In genomic region chr5:74452851-74453250, GRCh38 we compare ENCODE assay signal across 27 cellular contexts.
DNase-seq lines count a peak whose midpoint lies in the region; ATAC-seq, FAIRE-seq and TF ChIP-seq lines count a peak whose summit lies in the region.
"Had no signal": no experiment of that assay in that cellular context is flagged by ENCODE, and none has a peak within 500 bp of the region (broad histone marks: within the 10 kb centered on the region; RNA-seq: fewer than 3 reads in every experiment).

No MANE protein-coding gene starts in this region.

- H3K27me3 ChIP-seq in GM12878 (replicated peaks in 1 of 2; ENCODE audit: control insufficient read depth in 2 of 2, insufficient read depth in 2 of 2, low read length in 1 of 2) (no peaks in the 10 kb centered on the region), neuronal stem cell (ENCODE audit: control insufficient read depth in 3 of 3, insufficient read depth in 3 of 3, low read depth in 1 of 3, low read length in 3 of 3) (no peaks in the 10 kb centered on the region)
- H3K27me3 ChIP-seq: breast epithelium, spleen had no signal

- no peak overlapping the region for H4K8ac ChIP-seq in neuronal stem cell (ENCODE audit: low read depth, low read length)

- no peak overlapping the region for H3K23ac ChIP-seq in neuronal stem cell (ENCODE audit: low read depth, low read length, poor library complexity)

- no peaks in the 10 kb centered on the region for H3K36me3 ChIP-seq in HEK293 (ENCODE audit: control insufficient read depth in 2 of 2, insufficient read depth in 1 of 2, low read length in 2 of 2)
- no peaks in the 10 kb centered on the region for H3K36me3 ChIP-seq in GM12878 (ENCODE audit: control insufficient read depth in 2 of 2, insufficient read depth in 2 of 2, low read length in 1 of 2)
- no peaks in the 10 kb centered on the region for H3K36me3 ChIP-seq in neuronal stem cell (replicated peaks in 1 of 2; ENCODE audit: control insufficient read depth in 2 of 2, insufficient read depth in 2 of 2, low read length in 2 of 2)
- H3K36me3 ChIP-seq: breast epithelium, spleen had no signal

- no peaks in the 10 kb centered on the region for H4K20me1 ChIP-seq in GM12878 (ENCODE audit: control insufficient read depth, insufficient read depth)

- H3K14ac ChIP-seq in neuronal stem cell (ENCODE audit: low read length) = no peak overlapping the region

- DNase-seq in NOMO-1 (lab: John Stamatoyannopoulos, UW; ENCODE audit: unreplicated experiment in 2 of 2) (peak; percentile 15 to 75), GM12878 (ENCODE audit: low read depth, low spot score) (peak; percentile 19), neuronal stem cell (ENCODE audit: low spot score) (no peak), mesenteric fat pad (ENCODE audit: low spot score) (no peak), HUDEP-2 (lab: John Stamatoyannopoulos, UW; ENCODE audit: unreplicated experiment in 76 of 76) (no peak), DMS53 (lab: John Stamatoyannopoulos, UW) (no peak)
- no peak for DNase-seq in activated T-cell treated with anti-CD3 and anti-CD28 coated beads, Interleukin-2, amount 50 U/mL, for 48 hours
- DNase-seq: activated B cell treated with CpG ODN at 0.5 μM for 24 hours; activated CD4-positive, alpha-beta T cell treated with anti-CD3 and anti-CD28 coated beads, Interleukin-2, amount 50 U/mL, for 1 hour; activated CD8-positive, alpha-beta memory T cell treated with anti-CD3 and anti-CD28 coated beads, Interleukin-2, amount 10 ng/mL, durations not matched to agents 7 days and 5 days; activated naive CD4-positive, alpha-beta T cell treated with anti-CD3 and anti-CD28 coated beads, Interleukin-2, amount 10 ng/mL, durations not matched to agents 7 days and 5 days; midbrain; NCI-H2029 treated with DMSO at 0.1 percent for 48 hours; NCI-H2227 treated with DMSO at 0.1 percent for 48 hours; PC-9; posterior cingulate gyrus; right cardiac atrium; Right ventricle myocardium superior; spleen; stimulated activated CD4-positive, alpha-beta T cell treated with anti-CD3 and anti-CD28 coated beads, Interleukin-2, amount 100 ng/mL, for 48 hours; substantia nigra; SW 1271 had no signal

- no peak overlapping the region for H2AFZ ChIP-seq in GM12878 (ENCODE audit: control insufficient read depth, low read depth, low read length)
- H2AFZ ChIP-seq in neuronal stem cell (ENCODE audit: low read length) = peak overlapping the region; percentile 13
- H2AFZ ChIP-seq: PC-9 had no signal

- H3K79me2 ChIP-seq in GM12878 (ENCODE audit: control insufficient read depth, insufficient read depth, low read length) = no peaks in the 10 kb centered on the region

- H3K79me1 ChIP-seq in neuronal stem cell (ENCODE audit: low read depth, low read length) = no peaks in the 10 kb centered on the region

- H2BK12ac ChIP-seq in neuronal stem cell (ENCODE audit: low read length) = no peak overlapping the region

- SMC1A ChIA-PET in GM12878 (lab: Charles Lee; ENCODE audit: uncharacterized antibody, unreplicated experiment) = no interaction called here

- no peaks in the 10 kb centered on the region for H3K4me1 ChIP-seq in HEK293 (ENCODE audit: control insufficient read depth, insufficient read depth, low read length)
- no peaks in the 10 kb centered on the region for H3K4me1 ChIP-seq in GM12878 (ENCODE audit: control insufficient read depth, insufficient read depth, low read length)
- no peaks in the 10 kb centered on the region for H3K4me1 ChIP-seq in neuronal stem cell (ENCODE audit: control insufficient read depth in 2 of 2, insufficient read depth in 1 of 2, low read depth in 1 of 2, low read length in 2 of 2)
- H3K4me1 ChIP-seq: breast epithelium had no signal

- H3K4ac ChIP-seq in neuronal stem cell (ENCODE audit: low read length) = no peak overlapping the region

- TF ChIP-seq CTCF in HEK293 (tag by site-specific recombination; IDR thresholded peaks at IDR 0.05) (no peak), GM12878 (IDR thresholded peaks at IDR 0.05 in 2 of 3, conservative IDR thresholded peaks at IDR 0.05 in 1 of 3; ENCODE audit: control insufficient read depth in 2 of 3, extremely low read depth in 1 of 3, insufficient read depth in 1 of 3, low read depth in 3 of 3, low read length in 3 of 3) (no peak)

- no TSS peak for BruUV-seq in GM12878 (replicated peaks; lab: Mats Ljungman, UMichigan)

- POLR2A ChIA-PET in HEK293 (lab: Yijun Ruan, JAX) (no interaction called here), GM12878 (lab: Charles Lee) (no interaction called here)

- no peak overlapping the region for H2BK15ac ChIP-seq in neuronal stem cell (ENCODE audit: low read length)

- RAD21 ChIA-PET in GM12878 (lab: Charles Lee; ENCODE audit: unreplicated experiment) = no interaction called here

- H3K4me2 ChIP-seq in GM12878 (ENCODE audit: control insufficient read depth, insufficient read depth) (no peak overlapping the region), neuronal stem cell (ENCODE audit: insufficient read depth, low read length, poor library complexity, severe bottlenecking) (no peak overlapping the region)
- H3K4me2 ChIP-seq: PC-9 had no signal

- H3K9ac ChIP-seq in GM12878 (ENCODE audit: control insufficient read depth, insufficient read depth, low read length) (no peak overlapping the region), neuronal stem cell (ENCODE audit: low read depth, low read length, poor library complexity) (no peak overlapping the region)

- no peak overlapping the region for H3K27ac ChIP-seq in HEK293 (ENCODE audit: extremely low read depth, low read depth, low read length)
- H3K27ac ChIP-seq in GM12878 (ENCODE audit: control insufficient read depth, insufficient read depth) = no peak overlapping the region
- H3K27ac ChIP-seq in neuronal stem cell (replicated peaks; ENCODE audit: low read length) = no peak overlapping the region
- H3K27ac ChIP-seq: breast epithelium, HL-60, PC-9, spleen had no signal

- no peak overlapping the region for H2BK5ac ChIP-seq in neuronal stem cell (ENCODE audit: low read length)

- CTCF ChIA-PET in HEK293 (lab: Yijun Ruan, JAX) (no interaction called here), GM12878 (lab: Yijun Ruan, JAX) (no interaction called here)

- intact Hi-C loops in GM12878 (cut with micrococcal nuclease; ENCODE audit: unreplicated experiment) = no loop called here

- no peak for TF ChIP-seq RAD21 in GM12878 (IDR thresholded peaks at IDR 0.05; ENCODE audit: insufficient read depth, low read depth, low read length)

- FAIRE-seq in GM12878 (lab: Jason Lieb, UNC) = no peak
- FAIRE-seq: G401.6 had no signal

- H3K9me3 ChIP-seq in HEK293 (ENCODE audit: control insufficient read depth, insufficient read depth, low read depth, low read length) (no peaks in the 10 kb centered on the region), GM12878 (replicated peaks; ENCODE audit: control insufficient read depth, insufficient read depth, low read length) (peaks cover 3% of the 10 kb centered on the region; the same call in 2 of the 3 replicates), neuronal stem cell (replicated peaks in 1 of 2; ENCODE audit: control insufficient read depth in 2 of 2, insufficient read depth in 1 of 2, low read depth in 1 of 2, low read length in 2 of 2) (peaks cover 0 to 3% of the 10 kb centered on the region in 2 donors)
- H3K9me3 ChIP-seq: breast epithelium, spleen had no signal

- no peak for TF ChIP-seq POLR2A in GM12878 (IDR thresholded peaks at IDR 0.05; ENCODE audit: low read depth, low read length)

- no peak overlapping the region for H4K91ac ChIP-seq in neuronal stem cell (ENCODE audit: low read depth, low read length, poor library complexity)

- H2BK120ac ChIP-seq in neuronal stem cell (ENCODE audit: low read depth, low read length) = no peak overlapping the region

- 34% methylated on average over 5 of the region's 5 CpGs for WGBS in GM12878 (ENCODE audit: insufficient coverage, insufficient replicate concordance, low lambda C conversion rate, missing lambda C conversion rate)
- WGBS in neuronal stem cell (ENCODE audit: extremely low coverage in 2 of 2, insufficient read length in 2 of 2, insufficient replicate concordance in 1 of 2), 2 donors = no CpG with 5 or more reads among the region's 5 CpGs

- in situ Hi-C loops in GM12878 (cut with MboI) = no loop called here

- H3K18ac ChIP-seq in neuronal stem cell (ENCODE audit: low read length) = no peak overlapping the region

- no peak for TF ChIP-seq EP300 in GM12878 (IDR thresholded peaks at IDR 0.05; ENCODE audit: borderline replicate concordance in 1 of 2, control insufficient read depth in 1 of 2, low read depth in 2 of 2, low read length in 2 of 2)

- peak; percentile 56 for ATAC-seq in GM12878
- ATAC-seq: activated CD8-positive, alpha-beta memory T cell treated with anti-CD3 and anti-CD28 coated beads, Interleukin-2, amount 10 ng/mL, durations not matched to agents 7 days and 5 days; natural killer cell treated with Interleukin-12 subunit alpha and Interleukin-12 subunit beta and Interleukin-15 and Interleukin-18, amount 100 ng/mL, for 72 hours; right cardiac atrium had no signal

- H2AK5ac ChIP-seq in neuronal stem cell (ENCODE audit: low read depth, low read length) = no peak overlapping the region

- no peak overlapping the region for H3K4me3 ChIP-seq in HEK293 (ENCODE audit: low read depth, low read length)
- no peak overlapping the region for H3K4me3 ChIP-seq in GM12878
- H3K4me3 ChIP-seq in neuronal stem cell (ENCODE audit: low read length in 2 of 2) = no peak overlapping the region
- H3K4me3 ChIP-seq: breast epithelium, PC-9, spleen had no signal

TF ChIP-seq in HEK293, 187 proteins besides CTCF, POLR2A, EP300 and RAD21 (continues in another document):
- TF ChIP-seq ZNF677 (tag by site-specific recombination; IDR thresholded peaks at IDR 0.05) (no peak), ZNF701 (tag by site-specific recombination; IDR thresholded peaks at IDR 0.05) (no peak), SCRT2 (tag by site-specific recombination; IDR thresholded peaks at IDR 0.05) (no peak), ZFHX2 (tag by site-specific recombination; conservative IDR thresholded peaks at IDR 0.05) (no peak)

TF ChIP-seq in GM12878, 131 proteins besides CTCF, POLR2A, EP300 and RAD21:
- TF ChIP-seq IKZF2 (IDR thresholded peaks at IDR 0.05) (peak in 1 of 2 experiments; percentile 45; a peak in 2 of 4 replicates), TBL1XR1 (IDR thresholded peaks at IDR 0.05; ENCODE audit: low read depth, low read length) (no peak), BHLHE40 (IDR thresholded peaks at IDR 0.05; ENCODE audit: borderline replicate concordance in 1 of 2, low read depth in 2 of 2, low read length in 1 of 2) (peak in 1 of 2 experiments; percentile 42; a peak in 1 of 4 replicates), SPI1 (IDR thresholded peaks at IDR 0.05; ENCODE audit: borderline replicate concordance, insufficient read depth, low read depth, low read length) (peak; percentile 86), EED (IDR thresholded peaks at IDR 0.05; ENCODE audit: low read depth) (peak; percentile 41; the same call in 1 of the 2 replicates), IKZF1 (conservative IDR thresholded peaks at IDR 0.05) (peak; percentile 31; the same call in 1 of the 2 replicates)

Comparison
In these comparisons a context has a peak if more than half of its experiments do, and no peak if none do; other contexts are left out.
1. DNase-seq: peak in NOMO-1 (2 of 2) and GM12878 (single experiment); none in neuronal stem cell (single experiment), mesenteric fat pad (single experiment), HUDEP-2 (0 of 76), activated T-cell treated with anti-CD3 and anti-CD28 coated beads, Interleukin-2, amount 50 U/mL, for 48 hours (0 of 2) and DMS53 (single experiment).